Comparison of ENCODE assay signal across 34 cellular contexts in the genomic region with DNA sequence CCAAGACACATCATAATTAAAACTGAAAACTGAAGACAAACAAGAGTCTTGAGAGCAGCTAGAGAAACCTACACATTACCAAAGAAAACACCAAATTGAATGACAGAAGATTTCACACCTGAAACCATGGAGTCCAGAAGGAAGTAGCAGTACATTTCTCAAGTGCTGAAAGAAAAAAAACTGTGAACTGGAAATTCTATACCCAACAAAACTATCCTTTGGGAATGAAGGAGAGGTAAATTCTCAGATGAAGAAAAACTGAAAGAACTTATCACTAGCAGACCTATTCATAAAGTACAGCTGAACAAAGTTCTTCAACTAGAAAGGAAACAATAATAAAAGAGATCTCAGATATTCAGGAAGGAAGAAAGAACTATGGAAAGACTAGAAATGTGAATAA.
A peak's percentile ranks its signal among the peaks of the same experiment; 100 is the strongest.
DNase-seq lines count a peak whose midpoint lies in the region; ATAC-seq, FAIRE-seq and TF ChIP-seq lines count a peak whose summit lies in the region.
"Had no signal": no experiment of that assay in that cellular context is flagged by ENCODE, and none has a peak within 500 bp of the region (broad histone marks: within the 10 kb centered on the region; RNA-seq: fewer than 3 reads in every experiment).

No MANE protein-coding gene starts in this region.

- H3K27me3 ChIP-seq in HepG2 (ENCODE audit: control insufficient read depth in 1 of 2, insufficient read depth in 2 of 2, low read length in 2 of 2) = no peaks in the 10 kb centered on the region
- H3K27me3 ChIP-seq in right lobe of liver = no peaks in the 10 kb centered on the region
- H3K27me3 ChIP-seq in K562 (ENCODE audit: control insufficient read depth in 2 of 2, insufficient read depth in 2 of 2, low read length in 2 of 2) = no peaks in the 10 kb centered on the region
- no peaks in the 10 kb centered on the region for H3K27me3 ChIP-seq in colonic mucosa
- H3K27me3 ChIP-seq: BE2C; BLaER1; BLaER1 treated with 17β-estradiol and CSF1 and Interleukin-3, amounts not matched to agents 10 nM and 100 nM had no signal

- H3K36me3 ChIP-seq in HepG2 (replicated peaks in 1 of 2; ENCODE audit: control insufficient read depth in 1 of 2, insufficient read depth in 2 of 2, low read length in 2 of 2) = no peaks in the 10 kb centered on the region
- H3K36me3 ChIP-seq in right lobe of liver = no peaks in the 10 kb centered on the region
- peaks cover 0 to 3% of the 10 kb centered on the region in 2 experiments; a peak in 1 of 3 replicates for H3K36me3 ChIP-seq in HEK293 (ENCODE audit: control insufficient read depth in 2 of 2, insufficient read depth in 1 of 2, low read length in 2 of 2)
- H3K36me3 ChIP-seq in K562 (ENCODE audit: control insufficient read depth, insufficient read depth, low read length) = no peaks in the 10 kb centered on the region
- H3K36me3 ChIP-seq in colonic mucosa = no peaks in the 10 kb centered on the region
- H3K36me3 ChIP-seq: BE2C; BLaER1; BLaER1 treated with 17β-estradiol and CSF1 and Interleukin-3, amounts not matched to agents 10 nM and 100 nM had no signal

- FAIRE-seq in HepG2 (lab: Jason Lieb, UNC) = no peak
- FAIRE-seq in A549 (lab: Jason Lieb, UNC) = peak; percentile 96
- FAIRE-seq in K562 (lab: Jason Lieb, UNC) = no peak
- FAIRE-seq: A204.1, D721Med had no signal

- H4K20me1 ChIP-seq in HepG2 (ENCODE audit: insufficient read depth, low read length) (no peaks in the 10 kb centered on the region), K562 (replicated peaks; ENCODE audit: control insufficient read depth, insufficient read depth, low read length) (no peaks in the 10 kb centered on the region)
- H4K20me1 ChIP-seq: BLaER1; BLaER1 treated with 17β-estradiol and CSF1 and Interleukin-3, amounts not matched to agents 10 nM and 100 nM had no signal

- DNase-seq in HepG2 (ENCODE audit: low spot score) = no peak
- DNase-seq in right lobe of liver = no peak
- DNase-seq in A549 (ENCODE audit: low read depth in 1 of 2, low spot score in 1 of 2) = no peak
- DNase-seq in K562 (ENCODE audit: extremely low read depth in 1 of 4, low spot score in 3 of 4) = no peak
- DNase-seq in colonic mucosa = no peak
- DNase-seq: 8988T; ACHN; AML-193; BE2C; C1 segment of cervical spinal cord; Caco-2; Calu3; CD4-positive, alpha-beta memory T cell; CD4-positive, alpha-beta T cell; CD4-positive, CD25-positive, alpha-beta regulatory T cell; CD8-positive, alpha-beta memory T cell; CD8-positive, alpha-beta T cell; COR-L47; DMS 273 treated with DMSO at 0.1 percent for 48 hours; DMS153; DMS53; DMS79; DMS79 treated with DMSO at 0.1 percent for 48 hours; DND-41; EL had no signal

- H3K4me2 ChIP-seq in HepG2 (ENCODE audit: low read depth, low read length) (no peak overlapping the region), A549 (no peak overlapping the region), K562 (ENCODE audit: insufficient read depth, low read length) (no peak overlapping the region)
- H3K4me2 ChIP-seq: BLaER1; BLaER1 treated with 17β-estradiol and CSF1 and Interleukin-3, amounts not matched to agents 10 nM and 100 nM had no signal

- TF ChIP-seq CTCF in HepG2 (CRISPR knock-in tag; IDR thresholded peaks at IDR 0.05) (no peak), right lobe of liver (IDR thresholded peaks at IDR 0.05) (no peak), A549 (IDR thresholded peaks at IDR 0.05) (no peak), HEK293 (tag by site-specific recombination; IDR thresholded peaks at IDR 0.05) (no peak), K562 (IDR thresholded peaks at IDR 0.05 in 2 of 3, conservative IDR thresholded peaks at IDR 0.05 in 1 of 3; ENCODE audit: insufficient read depth in 2 of 3, low read depth in 1 of 3, low read length in 3 of 3) (no peak), colonic mucosa (IDR thresholded peaks at IDR 0.05) (no peak)

- TF ChIP-seq POLR2A in HepG2 (IDR thresholded peaks at IDR 0.05; ENCODE audit: insufficient read depth in 1 of 2, low read depth in 2 of 2, low read length in 2 of 2) (no peak), right lobe of liver (IDR thresholded peaks at IDR 0.05) (no peak), A549 (IDR thresholded peaks at IDR 0.05; ENCODE audit: low read length) (no peak), K562 (conservative IDR thresholded peaks at IDR 0.05) (no peak)

- POLR2A ChIA-PET in HepG2 (lab: Yijun Ruan, JAX) = no interaction called here
- POLR2A ChIA-PET in A549 (lab: Yijun Ruan, JAX) = no interaction called here
- POLR2A ChIA-PET in HEK293 (lab: Yijun Ruan, JAX) = no interaction called here
- POLR2A ChIA-PET in K562 (lab: Yijun Ruan, JAX) = no interaction called here

- no TSS peak for BruUV-seq in HepG2 (replicated peaks; lab: Mats Ljungman, UMichigan)
- BruUV-seq in K562 (replicated peaks; lab: Mats Ljungman, UMichigan) = no TSS peak

- in situ Hi-C loops in HepG2 (cut with HindIII; ENCODE audit: extremely low pct_ligation_motif_present, low pct_unique_long_range_greater_than_20kb) = no loop called here
- in situ Hi-C loops in K562 (cut with MboI) = no loop called here

- H3K79me2 ChIP-seq in HepG2 (ENCODE audit: insufficient read depth, low read length) = no peaks in the 10 kb centered on the region
- no peaks in the 10 kb centered on the region for H3K79me2 ChIP-seq in K562 (ENCODE audit: control insufficient read depth, insufficient read depth, low read length)

- H2AFZ ChIP-seq in HepG2 (ENCODE audit: low read length) (no peak overlapping the region), K562 (ENCODE audit: low read depth, low read length) (no peak overlapping the region)

- H3K9me3 ChIP-seq in HepG2 (ENCODE audit: low read length) (peaks cover 41% of the 10 kb centered on the region), right lobe of liver (peaks cover 0 to 3% (median 0%) of the 10 kb centered on the region in 4 donors), A549 (peaks cover 25% of the 10 kb centered on the region), HEK293 (ENCODE audit: control insufficient read depth, insufficient read depth, low read depth, low read length) (peaks cover 27% of the 10 kb centered on the region), K562 (replicated peaks; ENCODE audit: control insufficient read depth, insufficient read depth, low read depth, low read length) (no peaks in the 10 kb centered on the region), colonic mucosa (no peaks in the 10 kb centered on the region)
- H3K9me3 ChIP-seq: BE2C had no signal

- H3K9me1 ChIP-seq in K562 (ENCODE audit: control insufficient read depth, insufficient read depth, low read length) = no peaks in the 10 kb centered on the region

- H3K9ac ChIP-seq in HepG2 (ENCODE audit: insufficient read depth, low read depth, low read length) (no peak overlapping the region), K562 (ENCODE audit: insufficient read depth in 1 of 2, low read depth in 2 of 2, low read length in 2 of 2) (no peak overlapping the region), colonic mucosa (ENCODE audit: low read depth in 2 of 2, low read length in 2 of 2) (no peak overlapping the region)
- H3K9ac ChIP-seq: BLaER1; BLaER1 treated with 17β-estradiol and CSF1 and Interleukin-3, amounts not matched to agents 10 nM and 100 nM had no signal

- no peak for TF ChIP-seq EP300 in HepG2 (IDR thresholded peaks at IDR 0.05; ENCODE audit: low read depth in 2 of 2, low read length in 2 of 2)
- no peak for TF ChIP-seq EP300 in HepG2 (CRISPR knock-in tag; IDR thresholded peaks at IDR 0.05; ENCODE audit: borderline replicate concordance)
- TF ChIP-seq EP300 in A549 (IDR thresholded peaks at IDR 0.05) = no peak
- no peak for TF ChIP-seq EP300 in K562 (IDR thresholded peaks at IDR 0.05; ENCODE audit: low read length)

- no peak for TF ChIP-seq RAD21 in HepG2 (CRISPR knock-in tag; IDR thresholded peaks at IDR 0.05)
- no peak for TF ChIP-seq RAD21 in A549 (conservative IDR thresholded peaks at IDR 0.05 in 1 of 2, IDR thresholded peaks at IDR 0.05 in 1 of 2)
- no peak for TF ChIP-seq RAD21 in K562 (CRISPR knock-in tag; conservative IDR thresholded peaks at IDR 0.05 in 1 of 2, IDR thresholded peaks at IDR 0.05 in 1 of 2)

- intact Hi-C loops in HepG2 (cut with micrococcal nuclease; ENCODE audit: unreplicated experiment) = no loop called here
- intact Hi-C loops in right lobe of liver (cut with DNase I) = no loop called here
- intact Hi-C loops in K562 (cut with micrococcal nuclease) = no loop called here
- intact Hi-C loops in colonic mucosa (cut with DNase I) = no loop called here

- CTCF ChIA-PET in HepG2 (lab: Yijun Ruan, JAX; ENCODE audit: low intra/inter-chr PET ratio, low total read pairs) = no interaction called here
- CTCF ChIA-PET in A549 (lab: Yijun Ruan, JAX) = no interaction called here
- CTCF ChIA-PET in HEK293 (lab: Yijun Ruan, JAX) = interaction anchor here (1.0 kb wide), 1 partner anchor 1464 kb away, joined by 3 read pairs; no protein-coding TSS in a partner anchor
- CTCF ChIA-PET in K562 (lab: Yijun Ruan, JAX; ENCODE audit: low intra/inter-chr PET ratio) = no interaction called here

- no peak overlapping the region for H3K4me3 ChIP-seq in HepG2 (replicated peaks in 1 of 3; ENCODE audit: insufficient read depth in 1 of 3, low read depth in 2 of 3, low read length in 3 of 3)
- no peak overlapping the region for H3K4me3 ChIP-seq in right lobe of liver
- no peak overlapping the region for H3K4me3 ChIP-seq in A549
- no peak overlapping the region for H3K4me3 ChIP-seq in HEK293 (ENCODE audit: low read depth, low read length)
- H3K4me3 ChIP-seq in K562 = no peak overlapping the region
- H3K4me3 ChIP-seq in colonic mucosa = no peak overlapping the region
- H3K4me3 ChIP-seq: BLaER1; BLaER1 treated with 17β-estradiol and CSF1 and Interleukin-3, amounts not matched to agents 10 nM and 100 nM had no signal

- no peaks in the 10 kb centered on the region for H3K4me1 ChIP-seq in HepG2 (ENCODE audit: insufficient read depth, low read length)
- no peaks in the 10 kb centered on the region for H3K4me1 ChIP-seq in right lobe of liver
- no peaks in the 10 kb centered on the region for H3K4me1 ChIP-seq in A549
- no peaks in the 10 kb centered on the region for H3K4me1 ChIP-seq in HEK293 (ENCODE audit: control insufficient read depth, insufficient read depth, low read length)
- H3K4me1 ChIP-seq in K562 (replicated peaks in 1 of 2; ENCODE audit: control insufficient read depth in 2 of 2, insufficient read depth in 2 of 2, low read length in 2 of 2) = no peaks in the 10 kb centered on the region
- no peaks in the 10 kb centered on the region for H3K4me1 ChIP-seq in colonic mucosa
- H3K4me1 ChIP-seq: BE2C; BLaER1; BLaER1 treated with 17β-estradiol and CSF1 and Interleukin-3, amounts not matched to agents 10 nM and 100 nM; Caco-2 had no signal

- ATAC-seq in HepG2 (no peak), right lobe of liver (no peak), A549 (no peak), K562 (no peak), HG03097 (IDR thresholded peaks at IDR 0.05; ENCODE audit: low FRiP score, unreplicated experiment) (no peak), GM19463 (IDR thresholded peaks at IDR 0.05; ENCODE audit: unreplicated experiment) (no peak)
- ATAC-seq: CD8-positive, alpha-beta T cell had no signal

- no peak overlapping the region for H3K27ac ChIP-seq in HepG2 (ENCODE audit: extremely low read length, insufficient read depth, low read length)
- H3K27ac ChIP-seq in right lobe of liver = no peak overlapping the region
- no peak overlapping the region for H3K27ac ChIP-seq in A549
- no peak overlapping the region for H3K27ac ChIP-seq in HEK293 (ENCODE audit: extremely low read depth, low read depth, low read length)
- no peak overlapping the region for H3K27ac ChIP-seq in K562 (ENCODE audit: extremely low read depth, low read depth, low read length)
- H3K27ac ChIP-seq in colonic mucosa = no peak overlapping the region
- H3K27ac ChIP-seq: 22Rv1; BLaER1; BLaER1 treated with 17β-estradiol and CSF1 and Interleukin-3, amounts not matched to agents 10 nM and 100 nM; C4-2B had no signal
